Comparison of ENCODE assay signal across 12 cellular contexts in genomic region chr4:16217300-16218051, GRCh38. TPM values are rescaled to one million over a fixed set of nuclear protein-coding genes. Genes with fewer than 3 reads are reported as not detected.
DNase-seq lines count a peak whose midpoint lies in the region; ATAC-seq, FAIRE-seq and TF ChIP-seq lines count a peak whose summit lies in the region.
"Had no signal": no experiment of that assay in that cellular context is flagged by ENCODE, and none has a peak within 500 bp of the region (broad histone marks: within the 10 kb centered on the region; RNA-seq: fewer than 3 reads in every experiment).

No MANE protein-coding gene starts in this region.

- H3K36me3 ChIP-seq in HepG2 (replicated peaks in 1 of 2; ENCODE audit: control insufficient read depth in 1 of 2, insufficient read depth in 2 of 2, low read length in 2 of 2) (peaks cover 1 to 29% of the 10 kb centered on the region in 2 experiments; a peak in 3 of 5 replicates), right lobe of liver (peaks cover 0 to 4% (median 0%) of the 10 kb centered on the region in 4 donors)
- H3K36me3 ChIP-seq: sigmoid colon had no signal

- POLR2A ChIA-PET in HepG2 (lab: Yijun Ruan, JAX), result no interaction called here

- WGBS in HepG2 (ENCODE audit: low lambda C conversion rate), result 98% methylated on average over 6 of the region's 6 CpGs
- 62% methylated on average over 5 of the region's 6 CpGs for WGBS in right lobe of liver (ENCODE audit: insufficient coverage, low coverage, low lambda C conversion rate, missing lambda C conversion rate)

- ATAC-seq in HepG2 (no peak), right lobe of liver (no peak), HG02678 (IDR thresholded peaks at IDR 0.05; ENCODE audit: unreplicated experiment) (peak; percentile 81), foreskin keratinocyte (no peak)

- no peak overlapping the region for H3K9ac ChIP-seq in HepG2 (ENCODE audit: insufficient read depth, low read depth, low read length)

- BruUV-seq in HepG2 (replicated peaks; lab: Mats Ljungman, UMichigan), result TSS peak; percentile 6

- no peak overlapping the region for H3K4me2 ChIP-seq in HepG2 (ENCODE audit: low read depth, low read length)

- in situ Hi-C loops in HepG2 (cut with HindIII; ENCODE audit: extremely low pct_ligation_motif_present, low pct_unique_long_range_greater_than_20kb), result loop anchor here (10.0 kb wide), 1 partner anchor 47 kb away; no protein-coding TSS in a partner anchor

- peaks cover 75% of the 10 kb centered on the region for H3K79me2 ChIP-seq in HepG2 (ENCODE audit: insufficient read depth, low read length)

- no peaks in the 10 kb centered on the region for H3K9me3 ChIP-seq in HepG2 (ENCODE audit: low read length)
- no peaks in the 10 kb centered on the region for H3K9me3 ChIP-seq in right lobe of liver
- H3K9me3 ChIP-seq: sigmoid colon, suprapubic skin had no signal

- FAIRE-seq in HepG2 (lab: Jason Lieb, UNC), result no peak
- FAIRE-seq: keratinocyte had no signal

- no peaks in the 10 kb centered on the region for H3K27me3 ChIP-seq in HepG2 (ENCODE audit: control insufficient read depth in 1 of 2, insufficient read depth in 2 of 2, low read length in 2 of 2)
- H3K27me3 ChIP-seq in right lobe of liver, result no peaks in the 10 kb centered on the region
- H3K27me3 ChIP-seq in foreskin keratinocyte, result no peaks in the 10 kb centered on the region
- H3K27me3 ChIP-seq: suprapubic skin had no signal

- intact Hi-C loops in HepG2 (cut with micrococcal nuclease; ENCODE audit: unreplicated experiment), result no loop called here
- intact Hi-C loops in right lobe of liver (cut with DNase I), result no loop called here

- no peak for TF ChIP-seq RAD21 in HepG2 (CRISPR knock-in tag; IDR thresholded peaks at IDR 0.05)

- H3K27ac ChIP-seq in HepG2 (ENCODE audit: extremely low read length, insufficient read depth, low read length) (no peak overlapping the region), right lobe of liver (no peak overlapping the region), foreskin keratinocyte (no peak overlapping the region)
- H3K27ac ChIP-seq: sigmoid colon, suprapubic skin had no signal

- TF ChIP-seq POLR2A in HepG2 (IDR thresholded peaks at IDR 0.05; ENCODE audit: insufficient read depth in 1 of 2, low read depth in 2 of 2, low read length in 2 of 2), result no peak
- no peak for TF ChIP-seq POLR2A in right lobe of liver (IDR thresholded peaks at IDR 0.05)

- peaks cover 22% of the 10 kb centered on the region for H3K4me1 ChIP-seq in HepG2 (ENCODE audit: insufficient read depth, low read length)
- peaks cover 0 to 33% (median 14%) of the 10 kb centered on the region in 4 donors for H3K4me1 ChIP-seq in right lobe of liver
- H3K4me1 ChIP-seq in foreskin keratinocyte, result no peaks in the 10 kb centered on the region

- TF ChIP-seq EP300 in HepG2 (IDR thresholded peaks at IDR 0.05; ENCODE audit: low read depth in 2 of 2, low read length in 2 of 2), result no peak
- TF ChIP-seq EP300 in HepG2 (CRISPR knock-in tag; IDR thresholded peaks at IDR 0.05; ENCODE audit: borderline replicate concordance), result no peak

- DNase-seq in HepG2 (ENCODE audit: low spot score) (no peak), right lobe of liver (no peak), NOMO-1 treated with dmso at 0.1 percent for 144 hours (lab: John Stamatoyannopoulos, UW; ENCODE audit: unreplicated experiment) (peak; percentile 46), A172 (ENCODE audit: low spot score) (no peak), foreskin keratinocyte (no peak), NCI-H82 treated with DMSO at 0.1 percent for 48 hours (lab: John Stamatoyannopoulos, UW; ENCODE audit: unreplicated experiment) (no peak), NCI-H524 treated with DMSO at 0.1 percent for 48 hours (lab: John Stamatoyannopoulos, UW) (no peak)
- DNase-seq: activated CD4-positive, CD25-positive, alpha-beta regulatory T cell treated with anti-CD3 and anti-CD28 coated beads, Interleukin-2, amount 50 U/mL, for 72 hours; sigmoid colon had no signal

- H3K4me3 ChIP-seq in HepG2 (replicated peaks in 1 of 3; ENCODE audit: insufficient read depth in 1 of 3, low read depth in 2 of 3, low read length in 3 of 3) (no peak overlapping the region), right lobe of liver (no peak overlapping the region)
- H3K4me3 ChIP-seq: sigmoid colon, suprapubic skin had no signal

- H4K20me1 ChIP-seq in HepG2 (ENCODE audit: insufficient read depth, low read length), result peaks cover 2% of the 10 kb centered on the region

- TF ChIP-seq CTCF in HepG2 (CRISPR knock-in tag; IDR thresholded peaks at IDR 0.05), result no peak
- TF ChIP-seq CTCF in right lobe of liver (IDR thresholded peaks at IDR 0.05), result no peak
- no peak for TF ChIP-seq CTCF in foreskin keratinocyte (conservative IDR thresholded peaks at IDR 0.05)

- H2AFZ ChIP-seq in HepG2 (ENCODE audit: low read length), result no peak overlapping the region

- CTCF ChIA-PET in HepG2 (lab: Yijun Ruan, JAX; ENCODE audit: low intra/inter-chr PET ratio, low total read pairs), result no interaction called here

TF ChIP-seq in HepG2, 621 proteins besides CTCF, POLR2A, EP300 and RAD21:
- TF ChIP-seq NR3C1 (CRISPR knock-in tag; IDR thresholded peaks at IDR 0.05) (no peak), PPARG (CRISPR knock-in tag; conservative IDR thresholded peaks at IDR 0.05) (no peak)
- TF ChIP-seq, protein P1, sequence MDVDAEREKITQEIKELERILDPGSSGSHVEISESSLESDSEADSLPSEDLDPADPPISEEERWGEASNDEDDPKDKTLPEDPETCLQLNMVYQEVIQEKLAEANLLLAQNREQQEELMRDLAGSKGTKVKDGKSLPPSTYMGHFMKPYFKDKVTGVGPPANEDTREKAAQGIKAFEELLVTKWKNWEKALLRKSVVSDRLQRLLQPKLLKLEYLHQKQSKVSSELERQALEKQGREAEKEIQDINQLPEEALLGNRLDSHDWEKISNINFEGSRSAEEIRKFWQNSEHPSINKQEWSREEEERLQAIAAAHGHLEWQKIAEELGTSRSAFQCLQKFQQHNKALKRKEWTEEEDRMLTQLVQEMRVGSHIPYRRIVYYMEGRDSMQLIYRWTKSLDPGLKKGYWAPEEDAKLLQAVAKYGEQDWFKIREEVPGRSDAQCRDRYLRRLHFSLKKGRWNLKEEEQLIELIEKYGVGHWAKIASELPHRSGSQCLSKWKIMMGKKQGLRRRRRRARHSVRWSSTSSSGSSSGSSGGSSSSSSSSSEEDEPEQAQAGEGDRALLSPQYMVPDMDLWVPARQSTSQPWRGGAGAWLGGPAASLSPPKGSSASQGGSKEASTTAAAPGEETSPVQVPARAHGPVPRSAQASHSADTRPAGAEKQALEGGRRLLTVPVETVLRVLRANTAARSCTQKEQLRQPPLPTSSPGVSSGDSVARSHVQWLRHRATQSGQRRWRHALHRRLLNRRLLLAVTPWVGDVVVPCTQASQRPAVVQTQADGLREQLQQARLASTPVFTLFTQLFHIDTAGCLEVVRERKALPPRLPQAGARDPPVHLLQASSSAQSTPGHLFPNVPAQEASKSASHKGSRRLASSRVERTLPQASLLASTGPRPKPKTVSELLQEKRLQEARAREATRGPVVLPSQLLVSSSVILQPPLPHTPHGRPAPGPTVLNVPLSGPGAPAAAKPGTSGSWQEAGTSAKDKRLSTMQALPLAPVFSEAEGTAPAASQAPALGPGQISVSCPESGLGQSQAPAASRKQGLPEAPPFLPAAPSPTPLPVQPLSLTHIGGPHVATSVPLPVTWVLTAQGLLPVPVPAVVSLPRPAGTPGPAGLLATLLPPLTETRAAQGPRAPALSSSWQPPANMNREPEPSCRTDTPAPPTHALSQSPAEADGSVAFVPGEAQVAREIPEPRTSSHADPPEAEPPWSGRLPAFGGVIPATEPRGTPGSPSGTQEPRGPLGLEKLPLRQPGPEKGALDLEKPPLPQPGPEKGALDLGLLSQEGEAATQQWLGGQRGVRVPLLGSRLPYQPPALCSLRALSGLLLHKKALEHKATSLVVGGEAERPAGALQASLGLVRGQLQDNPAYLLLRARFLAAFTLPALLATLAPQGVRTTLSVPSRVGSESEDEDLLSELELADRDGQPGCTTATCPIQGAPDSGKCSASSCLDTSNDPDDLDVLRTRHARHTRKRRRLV (CRISPR knock-in tag; IDR thresholded peaks at IDR 0.05), result no peak
TF ChIP-seq in HepG2: peak in this region for 0.

RNA-seq across cellular contexts. Expression of gene TAPT1, which starts 8.8 kb away (rescaled TPM):
- total RNA-seq in HepG2 (2016; rRNA removed; fragmentation: Illumina TruSeq; extraction: Trizol), result 16.3 and 24.5 TPM in 2 replicates
- total RNA-seq in HepG2 (2016; cell fraction: cytosol; rRNA removed; fragmentation: Illumina TruSeq; extraction: Trizol; ENCODE audit: low read depth), result 3.1 and 5.0 TPM in 2 replicates
- total RNA-seq in HepG2 (2016; cell fraction: insoluble cytoplasmic fraction; rRNA removed; fragmentation: Illumina TruSeq; extraction: Trizol), result 11.6 and 24.9 TPM in 2 replicates
- 10.7 and 11.1 TPM in 2 replicates for total RNA-seq in HepG2 (2016; cell fraction: membrane; rRNA removed; fragmentation: Illumina TruSeq; extraction: Trizol)
- 37.3 and 37.6 TPM in 2 replicates for total RNA-seq in HepG2 (2016; cell fraction: nucleus; rRNA removed; fragmentation: Illumina TruSeq; extraction: Trizol)
- 23.3 and 25.3 TPM in 2 replicates for polyA plus RNA-seq in HepG2 (2011; rRNA removed)
- polyA plus RNA-seq in HepG2 (2011; cell fraction: cytosol; rRNA removed), result 8.3 and 13.6 TPM in 2 replicates
- polyA plus RNA-seq in HepG2 (2011; cell fraction: nucleus; rRNA removed), result 30.6 and 35.1 TPM in 2 replicates
- 19.8 and 24.0 TPM in 2 replicates for polyA plus RNA-seq in HepG2 (2012)
- polyA plus RNA-seq in HepG2 (2016; cell fraction: cytosol; fragmentation: Illumina TruSeq; extraction: Trizol; ENCODE audit: low read depth), result 2.9 and 3.6 TPM in 2 replicates
- polyA plus RNA-seq in HepG2 (2016; cell fraction: insoluble cytoplasmic fraction; fragmentation: Illumina TruSeq; extraction: Trizol; ENCODE audit: low read depth), result 10.6 and 12.6 TPM in 2 replicates
- polyA plus RNA-seq in HepG2 (2016; cell fraction: membrane; fragmentation: Illumina TruSeq; extraction: Trizol; ENCODE audit: low read depth), result 6.8 and 7.3 TPM in 2 replicates
- 51.8 and 52.9 TPM in 2 replicates for polyA plus RNA-seq in HepG2 (2016; cell fraction: nucleus; fragmentation: Illumina TruSeq; extraction: Trizol; ENCODE audit: insufficient read depth, low read depth)
- 15.2 and 37.2 TPM in 2 replicates for polyA minus RNA-seq in HepG2 (2011; rRNA and poly(A)+ RNA removed; ENCODE audit: low replicate concordance)
- 17.0 and 19.9 TPM in 2 replicates for polyA minus RNA-seq in HepG2 (2011; cell fraction: cytosol; rRNA and poly(A)+ RNA removed)
- 102 TPM in 2 replicates for polyA minus RNA-seq in HepG2 (2011; cell fraction: nucleus; rRNA and poly(A)+ RNA removed)
- 10 to 100 TPM; 10.8 to 57.3 (median 40.1) TPM for total RNA-seq in right lobe of liver
- total RNA-seq in A172 (2014; rRNA removed; shearing (Covaris generic)), result 7.8 and 11.4 TPM in 2 replicates
- total RNA-seq in foreskin keratinocyte, result 10.1 and 13.3 TPM in 2 replicates
- 3.0 and 3.9 TPM in 2 replicates for polyA plus RNA-seq in foreskin keratinocyte
